Comparison of ENCODE assay signal across 14 cellular contexts in the genomic region with DNA sequence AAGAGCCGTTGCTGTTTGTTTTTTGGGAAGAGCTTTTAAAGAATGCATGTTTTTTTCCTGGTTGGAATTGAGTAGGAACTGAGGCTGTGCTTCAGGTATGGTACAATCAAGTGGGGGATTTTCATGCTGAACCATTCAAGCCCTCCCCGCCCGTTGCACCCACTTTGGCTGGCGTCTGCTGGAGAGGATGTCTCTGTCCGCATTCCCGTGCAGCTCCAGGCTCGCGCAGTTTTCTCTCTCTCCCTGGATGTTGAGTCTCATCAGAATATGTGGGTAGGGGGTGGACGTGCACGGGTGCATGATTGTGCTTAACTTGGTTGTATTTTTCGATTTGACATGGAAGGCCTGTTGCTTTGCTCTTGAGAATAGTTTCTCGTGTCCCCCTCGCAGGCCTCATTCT.
"Had no signal": no experiment of that assay in that cellular context is flagged by ENCODE, and none has a peak within 500 bp of the region (broad histone marks: within the 10 kb centered on the region; RNA-seq: fewer than 3 reads in every experiment).

No MANE protein-coding gene starts in this region.

- ATAC-seq: activated T-cell treated with anti-CD3 and anti-CD28 coated beads, Interleukin-2, amount 50 U/mL, for 4 hours; effector memory CD8-positive, alpha-beta T cell; pancreas had no signal

- H3K9me3 Mint-ChIP-seq: activated T-cell treated with anti-CD3 and anti-CD28 coated beads, Interleukin-2, amount 50 U/mL, for 4 hours; central memory CD8-positive, alpha-beta T cell; dendritic cell treated with granulocyte-macrophage colony-stimulating factor and Interleukin-4, amounts not matched to agents 40 ng/mL and 50 ng/mL, for 4 days; effector memory CD8-positive, alpha-beta T cell had no signal

- H3K4me3 Mint-ChIP-seq: activated T-cell treated with anti-CD3 and anti-CD28 coated beads, Interleukin-2, amount 50 U/mL, for 4 hours; central memory CD8-positive, alpha-beta T cell; dendritic cell treated with granulocyte-macrophage colony-stimulating factor and Interleukin-4, amounts not matched to agents 40 ng/mL and 50 ng/mL, for 4 days; effector memory CD8-positive, alpha-beta T cell had no signal

- DNase-seq: activated CD4-positive, alpha-beta T cell treated with anti-CD3 and anti-CD28 coated beads for 48 hours; activated gamma-delta T cell; activated T-cell treated with anti-CD3 and anti-CD28 coated beads, Interleukin-2, amount 50 U/mL, for 4 hours; effector memory CD8-positive, alpha-beta T cell; hippocampal formation; kidney glomerular epithelial cell; mesendoderm; pancreas; T1000; WERI-Rb-1 had no signal

- H3K9me3 ChIP-seq: pancreas, right atrium auricular region, tibial nerve had no signal

- H3K27ac Mint-ChIP-seq: dendritic cell treated with granulocyte-macrophage colony-stimulating factor and Interleukin-4, amounts not matched to agents 40 ng/mL and 50 ng/mL, for 4 days had no signal

- H3K27me3 Mint-ChIP-seq: central memory CD8-positive, alpha-beta T cell; dendritic cell treated with granulocyte-macrophage colony-stimulating factor and Interleukin-4, amounts not matched to agents 40 ng/mL and 50 ng/mL, for 4 days; effector memory CD8-positive, alpha-beta T cell had no signal
